1 cellular context compared by ENCODE assay signal in the genomic region with DNA sequence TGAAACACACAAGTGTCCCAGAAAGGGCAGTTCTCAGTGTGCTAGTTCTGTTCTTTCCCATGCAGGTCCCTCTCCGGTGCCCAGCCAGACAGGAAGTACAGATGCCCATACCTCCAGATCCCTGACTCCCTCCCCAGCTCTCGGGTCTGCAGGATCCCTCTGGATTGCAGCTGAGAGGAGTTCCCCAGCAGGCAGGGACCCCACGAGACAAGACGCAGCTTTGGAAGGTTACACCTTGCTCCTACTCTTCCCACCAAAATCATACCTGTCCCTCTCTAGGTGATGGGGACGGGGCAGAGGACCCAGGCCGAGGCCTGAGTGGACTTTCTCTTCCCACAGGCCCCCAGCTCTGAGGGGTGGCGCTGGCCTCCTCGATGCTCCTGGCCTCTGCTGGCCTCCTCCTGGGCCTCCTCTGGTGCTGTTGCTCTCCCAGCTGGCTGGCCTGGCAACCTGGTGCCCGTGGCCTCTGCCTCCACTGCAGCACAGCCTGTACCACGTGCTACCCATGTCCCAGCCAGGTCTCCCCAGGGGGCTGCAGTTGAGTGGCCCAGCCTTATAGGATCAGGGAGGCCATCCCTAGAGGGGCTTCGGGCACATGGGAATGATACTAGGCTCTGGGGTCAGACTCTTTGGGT.
TF ChIP-seq lines count a peak whose summit lies in the region.

No MANE protein-coding gene starts in this region.

TF ChIP-seq in K562, 482 proteins besides CTCF, POLR2A, EP300 and RAD21:
- TF ChIP-seq NCOA6 (IDR thresholded peaks at IDR 0.05): no peak
- TF ChIP-seq, protein P1, sequence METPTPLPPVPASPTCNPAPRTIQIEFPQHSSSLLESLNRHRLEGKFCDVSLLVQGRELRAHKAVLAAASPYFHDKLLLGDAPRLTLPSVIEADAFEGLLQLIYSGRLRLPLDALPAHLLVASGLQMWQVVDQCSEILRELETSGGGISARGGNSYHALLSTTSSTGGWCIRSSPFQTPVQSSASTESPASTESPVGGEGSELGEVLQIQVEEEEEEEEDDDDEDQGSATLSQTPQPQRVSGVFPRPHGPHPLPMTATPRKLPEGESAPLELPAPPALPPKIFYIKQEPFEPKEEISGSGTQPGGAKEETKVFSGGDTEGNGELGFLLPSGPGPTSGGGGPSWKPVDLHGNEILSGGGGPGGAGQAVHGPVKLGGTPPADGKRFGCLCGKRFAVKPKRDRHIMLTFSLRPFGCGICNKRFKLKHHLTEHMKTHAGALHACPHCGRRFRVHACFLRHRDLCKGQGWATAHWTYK (CRISPR knock-in tag; IDR thresholded peaks at IDR 0.05): 0 out of 2 replicates have a peak, but pooled peaks have one; percentile 32
- peak; percentile 61 for TF ChIP-seq POLR2G (IDR thresholded peaks at IDR 0.05; ENCODE audit: low read depth, low read length)
TF ChIP-seq in K562: peak in this region for 2.
